Comparison of ENCODE assay signal across 21 cellular contexts in the genomic region with DNA sequence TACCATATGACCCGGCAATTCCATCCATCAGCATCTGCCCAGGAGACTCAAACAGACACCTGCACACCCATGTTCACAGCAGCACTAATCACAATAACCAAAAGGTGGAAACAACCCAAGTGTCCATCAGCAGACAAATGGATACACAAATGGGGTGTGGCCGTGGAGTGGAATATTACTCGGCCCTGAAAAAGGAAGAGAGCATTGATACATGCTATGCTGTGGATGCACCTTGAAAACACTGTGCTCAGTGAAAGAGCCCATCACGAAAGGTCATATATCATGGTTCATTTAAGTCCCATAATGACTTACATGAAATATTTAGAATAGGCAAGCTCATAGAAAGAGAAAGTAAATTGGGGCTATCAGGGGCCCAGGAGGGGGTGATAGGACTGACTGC. TPM values are rescaled to one million over a fixed set of nuclear protein-coding genes. Genes with fewer than 3 reads are reported as not detected.
DNase-seq lines count a peak whose midpoint lies in the region; ATAC-seq and TF ChIP-seq lines count a peak whose summit lies in the region.
"Had no signal": no experiment of that assay in that cellular context is flagged by ENCODE, and none has a peak within 500 bp of the region (broad histone marks: within the 10 kb centered on the region; RNA-seq: fewer than 3 reads in every experiment).

No MANE protein-coding gene starts in this region.

- peak overlapping the region in 8 of 11 experiments; percentile 60 to 83 (median 76); a peak in 14 of 22 replicates for H3K4me2 ChIP-seq in BLaER1 treated with 17β-estradiol and CSF1 and Interleukin-3, amounts not matched to agents 10 nM and 100 nM

- peaks cover 8% of the 10 kb centered on the region for H3K9me3 Mint-ChIP-seq in activated naive CD8-positive, alpha-beta T cell treated with anti-CD3 and anti-CD28 coated beads for 36 hours
- peaks cover 8% of the 10 kb centered on the region for H3K9me3 Mint-ChIP-seq in activated CD4-positive, alpha-beta T cell treated with anti-CD3 and anti-CD28 coated beads for 36 hours (ENCODE audit: low read depth)

- ATAC-seq in lower lobe of right lung: no peak
- ATAC-seq in activated CD4-positive, alpha-beta T cell treated with anti-CD3 and anti-CD28 coated beads for 36 hours: no peak
- no peak for ATAC-seq in GM19328 (IDR thresholded peaks at IDR 0.05; ENCODE audit: unreplicated experiment)

- peaks cover 0 to 27% (median 18%) of the 10 kb centered on the region in 10 experiments; a peak in 17 of 20 replicates for H3K4me1 ChIP-seq in BLaER1 treated with 17β-estradiol and CSF1 and Interleukin-3, amounts not matched to agents 10 nM and 100 nM
- peaks cover 19% of the 10 kb centered on the region for H3K4me1 ChIP-seq in lower lobe of right lung
- peaks cover 19 to 32% (median 31%) of the 10 kb centered on the region in 3 donors for H3K4me1 ChIP-seq in skeletal muscle tissue (ENCODE audit: control insufficient read depth in 3 of 3, insufficient read depth in 3 of 3, low read length in 3 of 3)
- H3K4me1 ChIP-seq: SJSA1 had no signal

- CTCF ChIA-PET in activated CD4-positive, alpha-beta T cell treated with anti-CD3 and anti-CD28 coated beads for 36 hours (lab: Charles Lee): interaction anchor here (0.6 to 0.8 kb wide), 2 partner anchors 336 to 1355 kb away, joined by 3 read pairs; no protein-coding TSS in a partner anchor

- DNase-seq in activated naive CD8-positive, alpha-beta T cell treated with anti-CD3 and anti-CD28 coated beads for 36 hours: no peak
- DNase-seq in lower lobe of right lung: no peak
- DNase-seq in 8988T: no peak
- DNase-seq in activated CD4-positive, alpha-beta T cell treated with anti-CD3 and anti-CD28 coated beads for 36 hours: no peak
- no peak for DNase-seq in MG63
- DNase-seq: activated CD4-positive, alpha-beta T cell treated with anti-CD3 and anti-CD28 coated beads, Interleukin-2, amount 50 U/mL, for 4 hours; CD4-positive, alpha-beta memory T cell; cortex of kidney; GF-D8; HCEC 1CT; hippocampal formation; NCI-H1436; NK-92 treated with Interleukin-12 subunit alpha and Interleukin-12 subunit beta, amount 100 ng/mL, for 24 hours had no signal

- no peaks in the 10 kb centered on the region for H3K4me1 Mint-ChIP-seq in activated naive CD8-positive, alpha-beta T cell treated with anti-CD3 and anti-CD28 coated beads for 36 hours
- no peaks in the 10 kb centered on the region for H3K4me1 Mint-ChIP-seq in activated CD4-positive, alpha-beta T cell treated with anti-CD3 and anti-CD28 coated beads for 36 hours
- H3K4me1 Mint-ChIP-seq: IgD-negative memory B cell had no signal

- peak overlapping the region; percentile 51 for H3K27ac Mint-ChIP-seq in activated naive CD8-positive, alpha-beta T cell treated with anti-CD3 and anti-CD28 coated beads for 36 hours
- no peak overlapping the region for H3K27ac Mint-ChIP-seq in activated CD4-positive, alpha-beta T cell treated with anti-CD3 and anti-CD28 coated beads for 36 hours
- H3K27ac Mint-ChIP-seq: T-helper 1 cell treated with Interleukin-12 subunit alpha and Interleukin-12 subunit beta and Interleukin-4 antibody, amounts not matched to agents 30 μg/mL and 1 μg/mL, for 36 hours had no signal

- peaks cover 16% of the 10 kb centered on the region for H3K36me3 Mint-ChIP-seq in activated naive CD8-positive, alpha-beta T cell treated with anti-CD3 and anti-CD28 coated beads for 36 hours
- peaks cover 10% of the 10 kb centered on the region for H3K36me3 Mint-ChIP-seq in activated CD4-positive, alpha-beta T cell treated with anti-CD3 and anti-CD28 coated beads for 36 hours (ENCODE audit: low read depth)

- no peak overlapping the region for H3K4me3 ChIP-seq in BLaER1 treated with 17β-estradiol and CSF1 and Interleukin-3, amounts not matched to agents 10 nM and 100 nM
- H3K4me3 ChIP-seq in lower lobe of right lung (no peak overlapping the region), skeletal muscle tissue (ENCODE audit: low read length in 3 of 3) (no peak overlapping the region), MG63 (no peak overlapping the region)
- H3K4me3 ChIP-seq: adrenal gland, lung, SJSA1 had no signal

- peak overlapping the region in 1 of 11 experiments; percentile 60; a peak in 1 of 22 replicates for H3K9ac ChIP-seq in BLaER1 treated with 17β-estradiol and CSF1 and Interleukin-3, amounts not matched to agents 10 nM and 100 nM
- no peak overlapping the region for H3K9ac ChIP-seq in skeletal muscle tissue (ENCODE audit: low read depth in 1 of 3, low read length in 3 of 3)

- peaks cover 0 to 6% (median 0%) of the 10 kb centered on the region in 11 experiments; a peak in 1 of 22 replicates for H3K36me3 ChIP-seq in BLaER1 treated with 17β-estradiol and CSF1 and Interleukin-3, amounts not matched to agents 10 nM and 100 nM
- H3K36me3 ChIP-seq in lower lobe of right lung (no peaks in the 10 kb centered on the region), skeletal muscle tissue (ENCODE audit: control insufficient read depth in 3 of 3, insufficient read depth in 3 of 3, low read length in 3 of 3) (no peaks in the 10 kb centered on the region), MG63 (no peaks in the 10 kb centered on the region)
- H3K36me3 ChIP-seq: adrenal gland, SJSA1 had no signal

- intact Hi-C loops in lower lobe of right lung (cut with DNase I): no loop called here
- intact Hi-C loops in activated CD4-positive, alpha-beta T cell treated with anti-CD3 and anti-CD28 coated beads for 36 hours (cut with DNase I, micrococcal nuclease): no loop called here

- H3K9me3 ChIP-seq in BLaER1 treated with 17β-estradiol and CSF1 and Interleukin-3, amounts not matched to agents 10 nM and 100 nM (replicated peaks in 1 of 11): peaks cover 0 to 6% (median 4%) of the 10 kb centered on the region in 11 experiments; a peak in 6 of 22 replicates
- H3K9me3 ChIP-seq in lower lobe of right lung (no peaks in the 10 kb centered on the region), skeletal muscle tissue (ENCODE audit: control insufficient read depth in 3 of 3, low read length in 3 of 3) (no peaks in the 10 kb centered on the region), MG63 (no peaks in the 10 kb centered on the region)
- H3K9me3 ChIP-seq: adrenal gland, SJSA1 had no signal

- POLR2A ChIA-PET in activated CD4-positive, alpha-beta T cell treated with anti-CD3 and anti-CD28 coated beads for 36 hours (lab: Charles Lee): interaction anchor here (0.7 kb wide), 1 partner anchor 533 kb away, joined by 4 read pairs; no protein-coding TSS in a partner anchor

- H3K27me3 Mint-ChIP-seq in activated naive CD8-positive, alpha-beta T cell treated with anti-CD3 and anti-CD28 coated beads for 36 hours: no peaks in the 10 kb centered on the region
- H3K27me3 Mint-ChIP-seq in activated CD4-positive, alpha-beta T cell treated with anti-CD3 and anti-CD28 coated beads for 36 hours: no peaks in the 10 kb centered on the region
- H3K27me3 Mint-ChIP-seq: CD4-positive, alpha-beta memory T cell; IgD-negative memory B cell had no signal

- no peaks in the 10 kb centered on the region for H3K27me3 ChIP-seq in BLaER1 treated with 17β-estradiol and CSF1 and Interleukin-3, amounts not matched to agents 10 nM and 100 nM
- H3K27me3 ChIP-seq in lower lobe of right lung (ENCODE audit: low read depth) (no peaks in the 10 kb centered on the region), skeletal muscle tissue (ENCODE audit: control insufficient read depth in 3 of 3, insufficient read depth in 3 of 3, low read length in 3 of 3) (no peaks in the 10 kb centered on the region), MG63 (no peaks in the 10 kb centered on the region)
- H3K27me3 ChIP-seq: adrenal gland, SJSA1 had no signal

- peak overlapping the region in 2 of 11 experiments; percentile 3 to 44; a peak in 3 of 22 replicates for H3K27ac ChIP-seq in BLaER1 treated with 17β-estradiol and CSF1 and Interleukin-3, amounts not matched to agents 10 nM and 100 nM
- H3K27ac ChIP-seq in lower lobe of right lung (peak overlapping the region; percentile 68), skeletal muscle tissue (ENCODE audit: low read depth, low read length) (peak overlapping the region; percentile 52)
- H3K27ac ChIP-seq: SJSA1 had no signal

- no peak for TF ChIP-seq CTCF in lower lobe of right lung (IDR thresholded peaks at IDR 0.05)

- H4K20me1 ChIP-seq in BLaER1 treated with 17β-estradiol and CSF1 and Interleukin-3, amounts not matched to agents 10 nM and 100 nM: no peaks in the 10 kb centered on the region; a peak in 2 of 22 replicates

- H3K4me3 Mint-ChIP-seq in activated naive CD8-positive, alpha-beta T cell treated with anti-CD3 and anti-CD28 coated beads for 36 hours: no peak overlapping the region
- no peak overlapping the region for H3K4me3 Mint-ChIP-seq in activated CD4-positive, alpha-beta T cell treated with anti-CD3 and anti-CD28 coated beads for 36 hours
- H3K4me3 Mint-ChIP-seq: T-helper 1 cell treated with Interleukin-12 subunit alpha and Interleukin-12 subunit beta and Interleukin-4 antibody, amounts not matched to agents 30 μg/mL and 1 μg/mL, for 36 hours had no signal

RNA-seq across cellular contexts. Expression of a gene that starts 57.5 kb away (rescaled TPM):
- total RNA-seq in activated naive CD8-positive, alpha-beta T cell treated with anti-CD3 and anti-CD28 coated beads for 36 hours: 10 to 100 TPM; 46.8 to 48.5 TPM
- total RNA-seq in lower lobe of right lung: 22.4 TPM
- 13.0 TPM for total RNA-seq in skeletal muscle tissue
- total RNA-seq in activated CD4-positive, alpha-beta T cell treated with anti-CD3 and anti-CD28 coated beads for 36 hours: 10 to 100 TPM; 31.5 to 37.2 TPM
- total RNA-seq in MG63 (2014; rRNA removed; shearing (Covaris generic); ENCODE audit: low replicate concordance): 23.7 and 31.4 TPM in 2 replicates

RNA-seq across cellular contexts. Expression of a gene that starts 58.1 kb away (rescaled TPM):
- 10 to 100 TPM; 38.1 to 40.2 TPM for total RNA-seq in activated naive CD8-positive, alpha-beta T cell treated with anti-CD3 and anti-CD28 coated beads for 36 hours
- total RNA-seq in lower lobe of right lung: 16.8 TPM
- total RNA-seq in skeletal muscle tissue: 19.3 TPM
- total RNA-seq in activated CD4-positive, alpha-beta T cell treated with anti-CD3 and anti-CD28 coated beads for 36 hours: 10 to 100 TPM; 37.0 to 41.0 TPM
- 20.4 and 27.5 TPM in 2 replicates for total RNA-seq in MG63 (2014; rRNA removed; shearing (Covaris generic); ENCODE audit: low replicate concordance)
